In genomic region chr6:148520109-148520841, GRCh38 we compare ENCODE assay signal across 1 cellular context.
TF ChIP-seq lines count a peak whose summit lies in the region.

No MANE protein-coding gene starts in this region.

TF ChIP-seq in GM12878, 131 proteins besides CTCF, POLR2A, EP300 and RAD21 (continued from another document and continues in another):
- TF ChIP-seq RUNX3 (IDR thresholded peaks at IDR 0.05; ENCODE audit: low read length): peak; percentile 81
- no peak for TF ChIP-seq ZNF274 (IDR thresholded peaks at IDR 0.05; ENCODE audit: insufficient read depth, insufficient read length)
- no peak for TF ChIP-seq ESRRA (IDR thresholded peaks at IDR 0.05; ENCODE audit: low read length)
- no peak for TF ChIP-seq SIX5 (IDR thresholded peaks at IDR 0.05; ENCODE audit: low read depth, low read length, severe bottlenecking)
- TF ChIP-seq MEF2B (IDR thresholded peaks at IDR 0.05; ENCODE audit: partially characterized antibody, poor library complexity, severe bottlenecking): peak; percentile 45
- TF ChIP-seq EED (IDR thresholded peaks at IDR 0.05; ENCODE audit: low read depth): peak; percentile 70; the same call in 1 of the 2 replicates
- peak; percentile 69; the same call in 1 of the 2 replicates for TF ChIP-seq FOXM1 (IDR thresholded peaks at IDR 0.05; ENCODE audit: low read depth, low read length)
- 0 out of 2 replicates have a peak, but pooled peaks have one; percentile 14 for TF ChIP-seq YY1 (IDR thresholded peaks at IDR 0.05; ENCODE audit: low read depth, low read length)
- peak; percentile 68 for TF ChIP-seq NFIC (IDR thresholded peaks at IDR 0.05; ENCODE audit: low read depth, low read length)
- TF ChIP-seq SP1 (IDR thresholded peaks at IDR 0.05; ENCODE audit: low read depth, low read length): no peak
- no peak for TF ChIP-seq MLLT1 (IDR thresholded peaks at IDR 0.05)
- TF ChIP-seq SUZ12 (IDR thresholded peaks at IDR 0.05; ENCODE audit: unreplicated experiment): no peak
- TF ChIP-seq E2F4 (IDR thresholded peaks at IDR 0.05; ENCODE audit: low read depth, low read length): no peak
- TF ChIP-seq WRNIP1 (IDR thresholded peaks at IDR 0.05; ENCODE audit: borderline replicate concordance, low read depth, low read length): no peak
- no peak for TF ChIP-seq ZNF207 (IDR thresholded peaks at IDR 0.05; ENCODE audit: borderline replicate concordance)
- TF ChIP-seq KAT2A (conservative IDR thresholded peaks at IDR 0.05; ENCODE audit: control insufficient read depth, low read depth, low read length): no peak
- TF ChIP-seq ELK1 (IDR thresholded peaks at IDR 0.05; ENCODE audit: low read depth, low read length): no peak
- TF ChIP-seq RFX5 (IDR thresholded peaks at IDR 0.05; ENCODE audit: low read depth, low read length): no peak
- peak; percentile 73 for TF ChIP-seq ATF2 (IDR thresholded peaks at IDR 0.05; ENCODE audit: low read length)
- no peak for TF ChIP-seq ZBED1 (IDR thresholded peaks at IDR 0.05; ENCODE audit: borderline replicate concordance)
- no peak for TF ChIP-seq BACH1 (IDR thresholded peaks at IDR 0.05; ENCODE audit: borderline replicate concordance)
- no peak for TF ChIP-seq CUX1 (IDR thresholded peaks at IDR 0.05; ENCODE audit: insufficient replicate concordance, low read depth, low read length)
- peak; percentile 98 for TF ChIP-seq SPI1 (IDR thresholded peaks at IDR 0.05; ENCODE audit: borderline replicate concordance, insufficient read depth, low read depth, low read length)
- TF ChIP-seq LARP7 (IDR thresholded peaks at IDR 0.05): 0 out of 2 replicates have a peak, but pooled peaks have one; percentile 23
- peak; percentile 67 for TF ChIP-seq CREB1 (IDR thresholded peaks at IDR 0.05; ENCODE audit: low read depth)
- no peak for TF ChIP-seq ZNF687 (IDR thresholded peaks at IDR 0.05)
- 0 out of 2 replicates have a peak, but pooled peaks have one; percentile 38 for TF ChIP-seq NBN (IDR thresholded peaks at IDR 0.05)
- TF ChIP-seq SIN3A (IDR thresholded peaks at IDR 0.05; ENCODE audit: low read depth, low read length): no peak
- TF ChIP-seq EGR1 (IDR thresholded peaks at IDR 0.05; ENCODE audit: borderline replicate concordance in 1 of 2, low read depth in 2 of 2, low read length in 2 of 2): peak in 1 of 2 experiments; percentile 5; a peak in 1 of 3 replicates
- 0 out of 2 replicates have a peak, but pooled peaks have one; percentile 49 for TF ChIP-seq CBFB (IDR thresholded peaks at IDR 0.05; ENCODE audit: low read depth)
- TF ChIP-seq BCL3 (IDR thresholded peaks at IDR 0.05; ENCODE audit: borderline replicate concordance, insufficient read depth, low read depth, low read length, poor library complexity, severe bottlenecking): no peak
- TF ChIP-seq ZBTB40 (IDR thresholded peaks at IDR 0.05; ENCODE audit: borderline replicate concordance): no peak
- no peak for TF ChIP-seq HDAC2 (IDR thresholded peaks at IDR 0.05)
- no peak for TF ChIP-seq NR2C1 (IDR thresholded peaks at IDR 0.05)
- TF ChIP-seq ZSCAN29 (IDR thresholded peaks at IDR 0.05): no peak
- TF ChIP-seq CBX3 (IDR thresholded peaks at IDR 0.05; ENCODE audit: borderline replicate concordance, low read depth): no peak
- no peak for TF ChIP-seq STAT3 (IDR thresholded peaks at IDR 0.05; ENCODE audit: low read depth, low read length)
- TF ChIP-seq PML (IDR thresholded peaks at IDR 0.05; ENCODE audit: low read length): 0 out of 2 replicates have a peak, but pooled peaks have one; percentile 48
- no peak for TF ChIP-seq HDAC6 (IDR thresholded peaks at IDR 0.05; ENCODE audit: unreplicated experiment)
- no peak for TF ChIP-seq USF2 (IDR thresholded peaks at IDR 0.05; ENCODE audit: borderline replicate concordance, low read depth, low read length)
- peak; percentile 71 for TF ChIP-seq JUNB (IDR thresholded peaks at IDR 0.05)
